In genomic region chr12:82474798-82475184, GRCh38 we compare ENCODE assay signal across 16 cellular contexts.
A peak's percentile ranks its signal among the peaks of the same experiment; 100 is the strongest.
DNase-seq lines count a peak whose midpoint lies in the region; ATAC-seq and TF ChIP-seq lines count a peak whose summit lies in the region.
"Had no signal": no experiment of that assay in that cellular context is flagged by ENCODE, and none has a peak within 500 bp of the region (broad histone marks: within the 10 kb centered on the region; RNA-seq: fewer than 3 reads in every experiment).

No MANE protein-coding gene starts in this region.

- CTCF ChIA-PET in mammary epithelial cell (lab: Charles Lee; ENCODE audit: low non-redundant PET), result no interaction called here

- peak overlapping the region; percentile 8 for H2AFZ ChIP-seq in mammary epithelial cell (ENCODE audit: low read depth, low read length)

- no peak overlapping the region for H3K4me2 ChIP-seq in mammary epithelial cell (ENCODE audit: insufficient read depth, low read depth, low read length)
- H3K4me2 ChIP-seq: KMS-11 had no signal

- ATAC-seq in HG03095 (IDR thresholded peaks at IDR 0.05; ENCODE audit: unreplicated experiment), result peak; percentile 18
- no peak for ATAC-seq in mucosa of descending colon
- ATAC-seq: activated CD8-positive, alpha-beta memory T cell treated with anti-CD3 and anti-CD28 coated beads, Interleukin-2, amount 10 ng/mL, durations not matched to agents 7 days and 5 days had no signal

- H3K27ac ChIP-seq in mammary epithelial cell (ENCODE audit: insufficient read depth, low read depth, low read length) (no peak overlapping the region), breast epithelium (no peak overlapping the region), brain microvascular endothelial cell (no peak overlapping the region), uterus (no peak overlapping the region)
- H3K27ac ChIP-seq: KMS-11, neutrophil, thyroid gland had no signal

- H3K9me3 ChIP-seq in mammary epithelial cell (replicated peaks; ENCODE audit: insufficient read depth, low read length), result no peaks in the 10 kb centered on the region
- H3K9me3 ChIP-seq in breast epithelium, result peaks cover 0 to 3% of the 10 kb centered on the region in 2 donors
- no peaks in the 10 kb centered on the region for H3K9me3 ChIP-seq in uterus
- H3K9me3 ChIP-seq in mucosa of descending colon, result peaks cover 4% of the 10 kb centered on the region
- H3K9me3 ChIP-seq: neutrophil, thyroid gland had no signal

- BruUV-seq in mammary epithelial cell (replicated peaks; lab: Mats Ljungman, UMichigan), result no TSS peak

- dilution Hi-C loops in mammary epithelial cell (cut with HindIII; ENCODE audit: low sequenced_read_pairs), result no loop called here

- in situ Hi-C loops in mammary epithelial cell (cut with MboI; ENCODE audit: low sequenced_read_pairs in 2 of 2) (no loop called here), brain microvascular endothelial cell (cut with HindIII; ENCODE audit: low pct_ligation_motif_present, low sequenced_read_pairs) (no loop called here)

- H3K27me3 ChIP-seq in mammary epithelial cell (ENCODE audit: insufficient read depth, low read length) (no peaks in the 10 kb centered on the region), breast epithelium (no peaks in the 10 kb centered on the region), brain microvascular endothelial cell (replicated peaks) (no peaks in the 10 kb centered on the region), uterus (no peaks in the 10 kb centered on the region)
- H3K27me3 ChIP-seq: neutrophil, thyroid gland had no signal

- H3K79me2 ChIP-seq in mammary epithelial cell (ENCODE audit: insufficient read depth, low read length), result no peaks in the 10 kb centered on the region

- H3K4me3 ChIP-seq in mammary epithelial cell (replicated peaks in 1 of 3; ENCODE audit: insufficient read depth in 1 of 3, low read depth in 2 of 3, low read length in 3 of 3), result no peak overlapping the region
- H3K4me3 ChIP-seq in breast epithelium, result no peak overlapping the region
- no peak overlapping the region for H3K4me3 ChIP-seq in brain microvascular endothelial cell (ENCODE audit: low read depth, low read length)
- no peak overlapping the region for H3K4me3 ChIP-seq in uterus
- H3K4me3 ChIP-seq in mucosa of descending colon, result no peak overlapping the region
- H3K4me3 ChIP-seq: thyroid gland had no signal

- no peak overlapping the region for H3K9ac ChIP-seq in mammary epithelial cell (ENCODE audit: insufficient read depth, low read length)
- H3K9ac ChIP-seq: KMS-11 had no signal

- H3K36me3 ChIP-seq in mammary epithelial cell (ENCODE audit: insufficient read depth, low read length), result no peaks in the 10 kb centered on the region
- H3K36me3 ChIP-seq in breast epithelium, result no peaks in the 10 kb centered on the region
- no peaks in the 10 kb centered on the region for H3K36me3 ChIP-seq in brain microvascular endothelial cell (replicated peaks)
- no peaks in the 10 kb centered on the region for H3K36me3 ChIP-seq in uterus
- H3K36me3 ChIP-seq in mucosa of descending colon (ENCODE audit: low read depth), result no peaks in the 10 kb centered on the region
- H3K36me3 ChIP-seq: neutrophil, thyroid gland had no signal

- WGBS in mammary epithelial cell (ENCODE audit: low coverage, missing lambda C conversion rate), result 52% methylated on average over 2 of the region's 2 CpGs

- DNase-seq in mammary epithelial cell (peak; percentile 24), breast epithelium (ENCODE audit: low spot score in 2 of 2) (no peak), brain microvascular endothelial cell (peak; percentile 11), DMS 273 treated with DMSO at 0.1 percent for 48 hours (lab: John Stamatoyannopoulos, UW) (no peak), posterior vena cava (ENCODE audit: low spot score) (no peak), uterus (no peak), mucosa of descending colon (no peak)
- DNase-seq: 8988T; activated CD8-positive, alpha-beta memory T cell treated with anti-CD3 and anti-CD28 coated beads, Interleukin-2, amount 10 ng/mL, durations not matched to agents 7 days and 5 days; HCEC 1CT; mesenchymal stem cell; NCI-H2029; thyroid gland had no signal

- intact Hi-C loops in mammary epithelial cell (cut with micrococcal nuclease) (no loop called here), breast epithelium (cut with DNase I; ENCODE audit: low total_unique reads) (no loop called here), posterior vena cava (cut with DNase I) (no loop called here), uterus (cut with DNase I; ENCODE audit: low total_unique reads) (no loop called here), mucosa of descending colon (cut with DNase I, micrococcal nuclease) (no loop called here)

- no peaks in the 10 kb centered on the region for H4K20me1 ChIP-seq in mammary epithelial cell (ENCODE audit: insufficient read depth, low read length)

- no peak for TF ChIP-seq POLR2A in breast epithelium (IDR thresholded peaks at IDR 0.05)
- no peak for TF ChIP-seq POLR2A in uterus (IDR thresholded peaks at IDR 0.05)

- H3K4me1 ChIP-seq in mammary epithelial cell (ENCODE audit: insufficient read depth, low read length), result peaks cover 4% of the 10 kb centered on the region
- no peaks in the 10 kb centered on the region for H3K4me1 ChIP-seq in breast epithelium
- no peaks in the 10 kb centered on the region for H3K4me1 ChIP-seq in uterus
- H3K4me1 ChIP-seq in mucosa of descending colon (ENCODE audit: low read depth), result no peaks in the 10 kb centered on the region
- H3K4me1 ChIP-seq: thyroid gland had no signal

- TF ChIP-seq CTCF in mammary epithelial cell (conservative IDR thresholded peaks at IDR 0.05 in 1 of 2, IDR thresholded peaks at IDR 0.05 in 1 of 2; ENCODE audit: extremely low read depth in 1 of 2, insufficient read depth in 1 of 2, low read depth in 1 of 2, low read length in 2 of 2) (no peak), breast epithelium (IDR thresholded peaks at IDR 0.05) (no peak), brain microvascular endothelial cell (IDR thresholded peaks at IDR 0.05; ENCODE audit: low read depth, low read length, missing control alignments) (no peak), uterus (IDR thresholded peaks at IDR 0.05) (no peak), mucosa of descending colon (IDR thresholded peaks at IDR 0.05) (no peak)

Comparison
In these comparisons a context has a peak if more than half of its experiments do, and no peak if none do; other contexts are left out.
1. DNase-seq: peak in mammary epithelial cell (single experiment) and brain microvascular endothelial cell (single experiment); none in breast epithelium (0 of 2), DMS 273 treated with DMSO at 0.1 percent for 48 hours (single experiment), posterior vena cava (single experiment), uterus (0 of 2) and mucosa of descending colon (0 of 3).